Comparison of ENCODE assay signal across 12 cellular contexts in the genomic region with DNA sequence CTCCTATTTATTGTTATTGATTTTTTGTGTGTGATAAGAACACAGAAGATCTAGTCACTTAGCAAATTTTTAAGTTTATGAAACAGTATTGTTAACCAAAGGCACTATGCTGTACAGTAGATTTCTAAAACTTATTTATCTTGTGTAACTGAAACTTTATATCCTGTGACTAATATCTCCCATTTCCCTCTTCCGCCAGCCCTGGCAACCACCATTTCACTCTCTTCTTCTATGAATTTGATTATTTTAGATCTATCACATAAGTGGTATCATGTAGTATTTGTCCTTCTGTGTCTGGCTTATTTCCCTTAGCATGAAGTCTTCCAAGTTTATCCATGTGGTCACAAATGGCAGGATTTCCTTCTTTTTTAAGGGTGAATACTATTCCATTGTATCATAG.
DNase-seq lines count a peak whose midpoint lies in the region; ATAC-seq lines count a peak whose summit lies in the region.
"Had no signal": no experiment of that assay in that cellular context is flagged by ENCODE, and none has a peak within 500 bp of the region (broad histone marks: within the 10 kb centered on the region; RNA-seq: fewer than 3 reads in every experiment).

No MANE protein-coding gene starts in this region.

- no peak overlapping the region for H3K4me3 Mint-ChIP-seq in stimulated activated naive CD8-positive, alpha-beta T cell treated with anti-CD3 and anti-CD28 coated beads, Interleukin-15, Interleukin-2, amounts not matched to agents 100 ng/mL and 50 ng/mL, for 24 hours
- H3K4me3 Mint-ChIP-seq: CD4-positive, CD25-positive, alpha-beta regulatory T cell; IgD-negative memory B cell had no signal

- peaks cover 4% of the 10 kb centered on the region for H3K36me3 Mint-ChIP-seq in stimulated activated naive CD8-positive, alpha-beta T cell treated with anti-CD3 and anti-CD28 coated beads, Interleukin-15, Interleukin-2, amounts not matched to agents 100 ng/mL and 50 ng/mL, for 24 hours (ENCODE audit: low read depth)
- H3K36me3 Mint-ChIP-seq: CD4-positive, CD25-positive, alpha-beta regulatory T cell; IgD-negative memory B cell had no signal

- peaks cover 7% of the 10 kb centered on the region for H3K4me1 Mint-ChIP-seq in stimulated activated naive CD8-positive, alpha-beta T cell treated with anti-CD3 and anti-CD28 coated beads, Interleukin-15, Interleukin-2, amounts not matched to agents 100 ng/mL and 50 ng/mL, for 24 hours (ENCODE audit: low read depth)
- H3K4me1 Mint-ChIP-seq: CD4-positive, CD25-positive, alpha-beta regulatory T cell had no signal

- DNase-seq in stimulated activated naive CD8-positive, alpha-beta T cell treated with anti-CD3 and anti-CD28 coated beads, Interleukin-15, Interleukin-2, amounts not matched to agents 100 U/mL and 50 U/mL, for 24 hours, result no peak
- DNase-seq in RPMI7951 (ENCODE audit: low read depth) (peak; percentile 31), iris pigment epithelial cell (ENCODE audit: low read depth) (peak; percentile 50), nucleus accumbens (lab: John Stamatoyannopoulos, UW) (no peak), C1 segment of cervical spinal cord (lab: John Stamatoyannopoulos, UW) (no peak)
- DNase-seq: BE2C; CD4-positive, CD25-positive, alpha-beta regulatory T cell; GM23248; H7 had no signal

- peaks cover 25% of the 10 kb centered on the region for H3K9me3 Mint-ChIP-seq in stimulated activated naive CD8-positive, alpha-beta T cell treated with anti-CD3 and anti-CD28 coated beads, Interleukin-15, Interleukin-2, amounts not matched to agents 100 ng/mL and 50 ng/mL, for 24 hours

- no peak for ATAC-seq in stimulated activated naive CD8-positive, alpha-beta T cell treated with anti-CD3 and anti-CD28 coated beads, Interleukin-15, Interleukin-2, amounts not matched to agents 100 U/mL and 50 U/mL, for 24 hours
- ATAC-seq: A549 had no signal

- H3K27ac Mint-ChIP-seq in stimulated activated naive CD8-positive, alpha-beta T cell treated with anti-CD3 and anti-CD28 coated beads, Interleukin-15, Interleukin-2, amounts not matched to agents 100 ng/mL and 50 ng/mL, for 24 hours, result peak overlapping the region; percentile 33
- H3K27ac Mint-ChIP-seq: CD4-positive, CD25-positive, alpha-beta regulatory T cell; IgD-negative memory B cell had no signal

- peaks cover 15% of the 10 kb centered on the region for H3K27me3 Mint-ChIP-seq in stimulated activated naive CD8-positive, alpha-beta T cell treated with anti-CD3 and anti-CD28 coated beads, Interleukin-15, Interleukin-2, amounts not matched to agents 100 ng/mL and 50 ng/mL, for 24 hours
- H3K27me3 Mint-ChIP-seq: CD4-positive, CD25-positive, alpha-beta regulatory T cell; IgD-negative memory B cell had no signal

Comparison
In these comparisons a context has a peak if more than half of its experiments do, and no peak if none do; other contexts are left out.
1. DNase-seq: peak in RPMI7951 (single experiment) and iris pigment epithelial cell (single experiment); none in stimulated activated naive CD8-positive, alpha-beta T cell treated with anti-CD3 and anti-CD28 coated beads, Interleukin-15, Interleukin-2, amounts not matched to agents 100 U/mL and 50 U/mL, for 24 hours (single experiment), nucleus accumbens (0 of 56) and C1 segment of cervical spinal cord (0 of 14).